ENCODE assay signal across 13 cellular contexts in the genomic region with DNA sequence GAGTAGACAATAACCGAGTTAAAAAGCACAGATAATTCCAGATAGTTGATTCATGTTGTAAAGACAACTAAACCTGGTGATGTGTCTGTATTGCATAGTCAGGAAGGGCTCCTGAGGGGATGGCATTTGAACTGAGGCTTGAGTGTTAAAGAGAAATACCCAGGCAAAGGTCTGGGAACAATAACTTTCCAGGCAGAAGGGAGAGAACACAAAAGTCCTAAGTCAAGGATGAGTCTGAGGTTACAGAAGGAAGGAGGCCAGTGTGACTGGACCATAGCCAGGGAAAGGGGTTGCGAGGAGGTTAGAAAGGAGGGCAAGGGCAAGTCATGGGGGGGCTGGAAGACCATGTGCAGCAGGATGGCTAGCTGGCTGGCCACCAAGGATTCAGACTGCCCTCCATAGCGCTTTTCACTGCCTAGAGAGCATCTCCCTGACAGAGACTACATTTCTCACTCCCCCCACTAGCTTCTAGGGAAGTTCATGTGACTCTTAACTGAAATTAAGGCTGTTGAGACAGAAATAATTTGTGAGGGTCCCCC.
DNase-seq lines count a peak whose midpoint lies in the region; ATAC-seq, FAIRE-seq and TF ChIP-seq lines count a peak whose summit lies in the region.
"Had no signal": no experiment of that assay in that cellular context is flagged by ENCODE, and none has a peak within 500 bp of the region (broad histone marks: within the 10 kb centered on the region; RNA-seq: fewer than 3 reads in every experiment).

No MANE protein-coding gene starts in this region.

- H3K4me3 ChIP-seq in ACC112 (ENCODE audit: low read depth, low read length) (0 out of 2 replicates have a peak overlapping the region, but pooled peaks have one; percentile 6), keratinocyte (ENCODE audit: control insufficient read depth in 2 of 3, extremely low read depth in 1 of 3, insufficient read depth in 2 of 3, low read depth in 1 of 3, low read length in 3 of 3) (no peak overlapping the region), WERI-Rb-1 (ENCODE audit: low read depth, low read length) (no peak overlapping the region)
- H3K4me3 ChIP-seq: heart left ventricle, left ventricle myocardium inferior had no signal

- no peak for ATAC-seq in GM19467 (IDR thresholded peaks at IDR 0.05; ENCODE audit: unreplicated experiment)

- H3K9me3 ChIP-seq in keratinocyte (ENCODE audit: control insufficient read depth, low read depth, low read length) (no peaks in the 10 kb centered on the region), WERI-Rb-1 (ENCODE audit: severe bottlenecking) (no peaks in the 10 kb centered on the region)
- H3K9me3 ChIP-seq: left ventricle myocardium inferior had no signal

- H4K20me1 ChIP-seq in keratinocyte (ENCODE audit: control insufficient read depth, extremely low read depth, insufficient read depth, low read length) = no peaks in the 10 kb centered on the region

- H3K27ac ChIP-seq in ACC112 (ENCODE audit: low read depth, low read length) (peak overlapping the region; percentile 99), keratinocyte (ENCODE audit: control insufficient read depth, insufficient read depth, low read length) (peak overlapping the region; percentile 100), WERI-Rb-1 (no peak overlapping the region)
- H3K27ac ChIP-seq: left ventricle myocardium inferior had no signal

- TF ChIP-seq CTCF in keratinocyte (optimal IDR thresholded peaks at IDR 0.05 in 1 of 3, IDR thresholded peaks at IDR 0.05 in 1 of 3, conservative IDR thresholded peaks at IDR 0.05 in 1 of 3; ENCODE audit: extremely low read depth in 1 of 3, insufficient read depth in 2 of 3, low read length in 3 of 3) = no peak
- no peak for TF ChIP-seq CTCF in WERI-Rb-1 (IDR thresholded peaks at IDR 0.05; ENCODE audit: low read depth, low read length)

- H3K4me1 ChIP-seq in ACC112 (ENCODE audit: control insufficient read depth, insufficient read depth, low read length, unreplicated experiment) = peaks cover 36% of the 10 kb centered on the region
- peaks cover 28% of the 10 kb centered on the region for H3K4me1 ChIP-seq in keratinocyte (ENCODE audit: control insufficient read depth, extremely low read depth, insufficient read depth, low read length)

- FAIRE-seq in keratinocyte (lab: Jason Lieb, UNC) = peak; percentile 78
- FAIRE-seq: TTC549 had no signal

- peak overlapping the region; percentile 14 for H3K4me2 ChIP-seq in keratinocyte (ENCODE audit: control insufficient read depth, extremely low read depth, insufficient read depth, low read depth, low read length)

- H3K9ac ChIP-seq in keratinocyte (ENCODE audit: control insufficient read depth, extremely low read depth, insufficient read depth, low read length) = peak overlapping the region; percentile 82

- H3K9me1 ChIP-seq in keratinocyte (ENCODE audit: control insufficient read depth, extremely low read depth, insufficient read depth, low read length) = no peaks in the 10 kb centered on the region

- peak overlapping the region; percentile 52 for H2AFZ ChIP-seq in ACC112 (ENCODE audit: low read length, unreplicated experiment)
- H2AFZ ChIP-seq in keratinocyte (ENCODE audit: control insufficient read depth, low read length) = no peak overlapping the region

- DNase-seq in HK-2 (ENCODE audit: unreplicated experiment) (peak; percentile 65), amniotic epithelial cell (ENCODE audit: low read depth) (peak; percentile 62), keratinocyte (ENCODE audit: low read depth, low spot score) (peak; percentile 54), NCI-H774 (lab: John Stamatoyannopoulos, UW) (no peak), WERI-Rb-1 (no peak), NCI-H1105 treated with DMSO at 0.1 percent for 48 hours (lab: John Stamatoyannopoulos, UW) (no peak)
- DNase-seq: left ventricle myocardium inferior, NCI-H2227 treated with DMSO at 0.1 percent for 48 hours, nucleus accumbens had no signal

- H3K79me2 ChIP-seq in ACC112 (ENCODE audit: control insufficient read depth, insufficient read depth, low read length, unreplicated experiment) = no peaks in the 10 kb centered on the region
- no peaks in the 10 kb centered on the region for H3K79me2 ChIP-seq in keratinocyte (ENCODE audit: control insufficient read depth, insufficient read depth, low read length)

- dilution Hi-C loops in keratinocyte (cut with MboI; ENCODE audit: extremely low pct_ligation_motif_present, low sequenced_read_pairs) = no loop called here

- H3K36me3 ChIP-seq in ACC112 (ENCODE audit: insufficient read depth, low read length) (0 out of 2 replicates have a peak, but pooled peaks cover 7% of the 10 kb centered on the region), keratinocyte (ENCODE audit: control insufficient read depth in 2 of 2, extremely low read depth in 1 of 2, insufficient read depth in 2 of 2, low read length in 2 of 2) (no peaks in the 10 kb centered on the region), WERI-Rb-1 (no peaks in the 10 kb centered on the region)
- H3K36me3 ChIP-seq: heart left ventricle, left ventricle myocardium inferior had no signal

- no peaks in the 10 kb centered on the region for H3K27me3 ChIP-seq in ACC112 (ENCODE audit: insufficient read depth, low read length)
- no peaks in the 10 kb centered on the region for H3K27me3 ChIP-seq in keratinocyte (ENCODE audit: control insufficient read depth, extremely low read depth, insufficient read depth, low read length)
- no peaks in the 10 kb centered on the region for H3K27me3 ChIP-seq in WERI-Rb-1 (ENCODE audit: insufficient read depth, low read depth, severe bottlenecking)
- H3K27me3 ChIP-seq: heart left ventricle had no signal

Comparison
In these comparisons a context has a peak if more than half of its experiments do, and no peak if none do; other contexts are left out.
1. DNase-seq: peak in HK-2 (single experiment), amniotic epithelial cell (single experiment) and keratinocyte (single experiment); none in NCI-H774 (single experiment), WERI-Rb-1 (single experiment) and NCI-H1105 treated with DMSO at 0.1 percent for 48 hours (single experiment).